Comparison of ENCODE assay signal across 24 cellular contexts in the genomic region with DNA sequence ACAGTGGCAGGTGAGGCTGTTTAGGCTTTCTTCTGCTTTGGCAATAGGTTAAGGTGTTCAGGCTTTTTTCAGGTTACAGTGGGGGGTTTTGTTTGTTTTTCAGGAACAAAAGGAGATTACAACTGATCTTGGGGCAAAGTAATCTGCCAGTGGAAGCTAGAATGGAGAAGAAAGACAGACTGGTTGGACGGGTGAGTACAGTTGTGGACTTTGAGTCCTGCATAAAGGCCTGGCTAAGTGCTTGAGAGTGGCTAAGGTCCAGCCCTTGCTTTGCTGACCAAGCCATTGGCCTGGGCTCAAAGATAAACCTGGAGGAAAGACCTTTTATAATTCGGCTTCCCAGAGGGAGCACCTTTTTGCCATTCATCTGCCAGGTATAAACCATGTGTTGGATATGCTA.
DNase-seq lines count a peak whose midpoint lies in the region; TF ChIP-seq lines count a peak whose summit lies in the region.
"Had no signal": no experiment of that assay in that cellular context is flagged by ENCODE, and none has a peak within 500 bp of the region (broad histone marks: within the 10 kb centered on the region; RNA-seq: fewer than 3 reads in every experiment).

No MANE protein-coding gene starts in this region.

- H3K9me3 Mint-ChIP-seq in endodermal cell, result peaks cover 3% of the 10 kb centered on the region
- H3K9me3 Mint-ChIP-seq in activated T-helper 1 cell treated with anti-CD3 and anti-CD28 coated beads, Interleukin-12 subunit alpha, Interleukin-12 subunit beta, Interleukin-2, Interleukin-4 antibody, amounts not matched to agents 30 ng/mL and 10 ng/mL and 1 ng/mL, durations not matched to agents 14 hours and 24 hours and 36 hours, result no peaks in the 10 kb centered on the region
- H3K9me3 Mint-ChIP-seq: activated T-cell treated with anti-CD3 and anti-CD28 coated beads, Interleukin-2, amount 50 U/mL, for 4 hours; neural crest cell had no signal

- peaks cover 82% of the 10 kb centered on the region for H3K36me3 ChIP-seq in endodermal cell (ENCODE audit: control insufficient read depth, insufficient read depth, low read length)
- H3K36me3 ChIP-seq: SJSA1 had no signal

- H3K4me1 Mint-ChIP-seq in endodermal cell, result peaks cover 19% of the 10 kb centered on the region
- H3K4me1 Mint-ChIP-seq in activated T-helper 1 cell treated with anti-CD3 and anti-CD28 coated beads, Interleukin-12 subunit alpha, Interleukin-12 subunit beta, Interleukin-2, Interleukin-4 antibody, amounts not matched to agents 30 ng/mL and 10 ng/mL and 1 ng/mL, durations not matched to agents 14 hours and 24 hours and 36 hours (ENCODE audit: low read depth), result no peaks in the 10 kb centered on the region

- H3K36me3 Mint-ChIP-seq in endodermal cell (ENCODE audit: low read depth), result peaks cover 86% of the 10 kb centered on the region
- peaks cover 25% of the 10 kb centered on the region for H3K36me3 Mint-ChIP-seq in activated T-helper 1 cell treated with anti-CD3 and anti-CD28 coated beads, Interleukin-12 subunit alpha, Interleukin-12 subunit beta, Interleukin-2, Interleukin-4 antibody, amounts not matched to agents 30 ng/mL and 10 ng/mL and 1 ng/mL, durations not matched to agents 14 hours and 24 hours and 36 hours (ENCODE audit: low read depth)

- H3K27me3 Mint-ChIP-seq in endodermal cell (ENCODE audit: insufficient read depth), result no peaks in the 10 kb centered on the region
- no peaks in the 10 kb centered on the region for H3K27me3 Mint-ChIP-seq in activated T-helper 1 cell treated with anti-CD3 and anti-CD28 coated beads, Interleukin-12 subunit alpha, Interleukin-12 subunit beta, Interleukin-2, Interleukin-4 antibody, amounts not matched to agents 30 ng/mL and 10 ng/mL and 1 ng/mL, durations not matched to agents 14 hours and 24 hours and 36 hours (ENCODE audit: insufficient read depth)

- H3K27me3 ChIP-seq in endodermal cell (ENCODE audit: control insufficient read depth, insufficient read depth, low read length, poor library complexity, severe bottlenecking), result no peaks in the 10 kb centered on the region
- H3K27me3 ChIP-seq: ascending aorta, SJSA1 had no signal

- peaks cover 16% of the 10 kb centered on the region for H3K9me3 ChIP-seq in endodermal cell (ENCODE audit: control insufficient read depth, low read length)
- H3K9me3 ChIP-seq: ascending aorta, SJSA1 had no signal

- peaks cover 5% of the 10 kb centered on the region for H3K4me1 ChIP-seq in endodermal cell (ENCODE audit: control insufficient read depth, insufficient read depth, low read length)
- H3K4me1 ChIP-seq: ascending aorta, SJSA1 had no signal

- H3K27ac ChIP-seq in 22Rv1 (peak overlapping the region; percentile 85), endodermal cell (ENCODE audit: low read depth, low read length) (no peak overlapping the region)
- H3K27ac ChIP-seq: ascending aorta, SJSA1 had no signal

- TF ChIP-seq CTCF in 22Rv1 (IDR thresholded peaks at IDR 0.05), result no peak
- TF ChIP-seq CTCF in endodermal cell (conservative IDR thresholded peaks at IDR 0.05), result no peak

- DNase-seq in ELF-1 (ENCODE audit: low read depth, low spot score) (peak; percentile 9), endodermal cell (no peak), mucosa of gallbladder (ENCODE audit: low spot score) (peak; percentile 70), NCI-H1436 (lab: John Stamatoyannopoulos, UW) (no peak), AG08396 (ENCODE audit: low spot score) (no peak), SK-N-DZ (ENCODE audit: low spot score) (no peak)
- DNase-seq in activated T-helper 1 cell treated with anti-CD3 and anti-CD28 coated beads, Interleukin-12 subunit alpha, Interleukin-12 subunit beta, Interleukin-2, Interleukin-4 antibody, amounts not matched to agents 30 ng/mL and 10 ng/mL and 1 ng/mL, durations not matched to agents 14 hours and 24 hours and 36 hours (ENCODE audit: low spot score), result no peak
- DNase-seq: ACHN; activated CD4-positive, alpha-beta T cell treated with anti-CD3 and anti-CD28 coated beads for 4 hours; activated naive CD4-positive, alpha-beta T cell treated with anti-CD3 and anti-CD28 coated beads, Interleukin-2, amount 50 U/mL, for 16 hours; activated T-cell treated with anti-CD3 and anti-CD28 coated beads, Interleukin-2, amount 50 U/mL, for 4 hours; cerebellar nuclear complex; DMS153; erythroblast; HCEC 1CT; Kasumi-1; left ventricle myocardium superior; NCI-H187; NCI-H526; T-helper 1 cell had no signal

- WGBS in endodermal cell (ENCODE audit: insufficient coverage in 1 of 2, insufficient read length in 1 of 2), 2 experiments, result 86 to 89% methylated on average over 2 of the region's 2 CpGs

- H3K27ac Mint-ChIP-seq in endodermal cell, result peak overlapping the region; percentile 1
- H3K27ac Mint-ChIP-seq in activated T-helper 1 cell treated with anti-CD3 and anti-CD28 coated beads, Interleukin-12 subunit alpha, Interleukin-12 subunit beta, Interleukin-2, Interleukin-4 antibody, amounts not matched to agents 30 ng/mL and 10 ng/mL and 1 ng/mL, durations not matched to agents 14 hours and 24 hours and 36 hours, result no peak overlapping the region

- intact Hi-C loops in activated T-helper 1 cell treated with anti-CD3 and anti-CD28 coated beads, Interleukin-12 subunit alpha, Interleukin-12 subunit beta, Interleukin-2, Interleukin-4 antibody, amounts not matched to agents 30 ng/mL and 10 ng/mL and 1 ng/mL, durations not matched to agents 14 hours and 24 hours and 36 hours (cut with micrococcal nuclease), result no loop called here

- no peak overlapping the region for H3K4me3 Mint-ChIP-seq in endodermal cell
- no peak overlapping the region for H3K4me3 Mint-ChIP-seq in activated T-helper 1 cell treated with anti-CD3 and anti-CD28 coated beads, Interleukin-12 subunit alpha, Interleukin-12 subunit beta, Interleukin-2, Interleukin-4 antibody, amounts not matched to agents 30 ng/mL and 10 ng/mL and 1 ng/mL, durations not matched to agents 14 hours and 24 hours and 36 hours
- H3K4me3 Mint-ChIP-seq: activated T-cell treated with anti-CD3 and anti-CD28 coated beads, Interleukin-2, amount 50 U/mL, for 4 hours; neural crest cell had no signal

- no peak overlapping the region for H3K9ac ChIP-seq in endodermal cell (ENCODE audit: extremely low read depth, low read length, poor library complexity, severe bottlenecking)

- no peak overlapping the region for H3K4me3 ChIP-seq in endodermal cell (ENCODE audit: low read length)
- H3K4me3 ChIP-seq: ascending aorta, SJSA1 had no signal

Comparison
In these comparisons a context has a peak if more than half of its experiments do, and no peak if none do; other contexts are left out.
1. DNase-seq: peak in ELF-1 (single experiment) and mucosa of gallbladder (single experiment); none in endodermal cell (single experiment), NCI-H1436 (single experiment), AG08396 (single experiment), SK-N-DZ (single experiment) and activated T-helper 1 cell treated with anti-CD3 and anti-CD28 coated beads, Interleukin-12 subunit alpha, Interleukin-12 subunit beta, Interleukin-2, Interleukin-4 antibody, amounts not matched to agents 30 ng/mL and 10 ng/mL and 1 ng/mL, durations not matched to agents 14 hours and 24 hours and 36 hours (single experiment).